Comparison of ENCODE assay signal across 20 cellular contexts in the genomic region with DNA sequence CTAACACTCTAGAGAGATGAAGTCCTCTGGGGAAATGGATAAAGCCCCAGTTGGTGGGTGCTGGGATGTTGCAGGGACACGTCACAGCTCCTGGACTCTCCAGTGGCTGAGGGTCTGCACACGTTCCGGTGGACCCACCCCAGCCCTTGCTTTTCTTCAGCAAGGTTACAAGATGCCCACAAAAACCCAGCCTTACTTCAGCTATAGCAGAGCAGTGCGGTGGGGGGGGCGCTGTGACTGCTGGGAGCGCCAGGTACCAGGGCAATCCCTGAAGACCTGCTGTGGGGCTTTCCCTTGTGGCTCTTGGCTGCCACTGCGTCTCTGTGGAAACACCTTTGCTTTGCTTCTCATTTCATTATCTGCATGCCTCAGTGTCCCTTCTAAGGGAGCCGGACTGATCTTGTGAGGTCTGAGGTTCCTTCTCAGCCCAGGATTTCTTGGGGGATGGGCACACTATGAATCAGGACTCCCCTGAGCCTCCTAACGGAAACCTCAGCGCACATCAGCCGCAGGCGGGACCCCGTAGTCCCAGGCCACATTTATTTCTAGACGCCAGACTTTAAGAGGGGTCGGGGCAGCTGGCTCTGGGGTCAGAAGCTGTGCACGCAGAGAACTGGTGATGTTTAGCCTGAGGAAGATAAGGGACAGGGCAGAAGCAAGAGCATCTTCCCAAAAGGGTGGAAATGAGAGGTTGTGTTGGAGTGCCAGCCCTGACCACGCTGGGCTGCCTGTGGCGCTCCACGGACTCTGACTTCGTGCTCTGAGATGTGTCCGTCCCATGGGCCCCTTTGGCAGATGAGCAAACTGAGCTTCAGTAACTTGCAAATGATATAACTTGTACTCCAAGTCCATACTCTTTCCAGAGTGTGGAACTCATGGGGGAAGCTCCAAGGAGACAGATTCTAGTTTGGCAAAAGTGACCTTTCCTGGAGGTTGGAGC.
A peak's percentile ranks its signal among the peaks of the same experiment; 100 is the strongest.
DNase-seq lines count a peak whose midpoint lies in the region; ATAC-seq and TF ChIP-seq lines count a peak whose summit lies in the region.
"Had no signal": no experiment of that assay in that cellular context is flagged by ENCODE, and none has a peak within 500 bp of the region (broad histone marks: within the 10 kb centered on the region; RNA-seq: fewer than 3 reads in every experiment).

No MANE protein-coding gene starts in this region.

- intact Hi-C loops in spleen (cut with DNase I; ENCODE audit: low total_unique reads), result no loop called here

- no peak for TF ChIP-seq POLR2A in spleen (IDR thresholded peaks at IDR 0.05)

- H3K36me3 ChIP-seq in Karpas-422 (ENCODE audit: insufficient read depth, low read length) (no peaks in the 10 kb centered on the region), spleen (no peaks in the 10 kb centered on the region)
- H3K36me3 ChIP-seq: cardiac muscle cell, MG63 had no signal

- 80 to 83% (median 82%) methylated on average over 19 to 21 of the region's 21 CpGs for WGBS in spleen, 5 donors

- no peak for ATAC-seq in GM18502 (IDR thresholded peaks at IDR 0.05; ENCODE audit: poor library complexity, unreplicated experiment)
- ATAC-seq: natural killer cell had no signal

- H3K9me3 ChIP-seq in Karpas-422 (ENCODE audit: low read length) (no peaks in the 10 kb centered on the region), spleen (no peaks in the 10 kb centered on the region)
- H3K9me3 ChIP-seq: MG63, stomach had no signal

- no peak overlapping the region for H3K9ac ChIP-seq in Karpas-422 (ENCODE audit: low read length)

- H3K4me3 ChIP-seq in Karpas-422 (ENCODE audit: low read length), result no peak overlapping the region
- no peak overlapping the region for H3K4me3 ChIP-seq in spleen
- H3K4me3 ChIP-seq: cardiac muscle cell, MG63, stomach had no signal

- H4K20me1 ChIP-seq in Karpas-422 (ENCODE audit: insufficient read depth, low read depth, low read length), result no peaks in the 10 kb centered on the region

- TF ChIP-seq CTCF in GM12872 (IDR thresholded peaks at IDR 0.05; ENCODE audit: insufficient read depth, low read depth, low read length) (0 out of 3 replicates have a peak, but pooled peaks have one; percentile 10), spleen (IDR thresholded peaks at IDR 0.05 in 8 of 11, conservative IDR thresholded peaks at IDR 0.05 in 3 of 11) (no peak)

- H3K4me2 ChIP-seq in Karpas-422 (ENCODE audit: low read depth, low read length, poor library complexity, severe bottlenecking), result no peak overlapping the region

- H3K27me3 ChIP-seq in Karpas-422 (ENCODE audit: low read length) (no peaks in the 10 kb centered on the region), spleen (replicated peaks in 1 of 7) (peaks cover 0 to 16% (median 0%) of the 10 kb centered on the region in 7 donors)
- H3K27me3 ChIP-seq: cardiac muscle cell, MG63, stomach had no signal

- DNase-seq in Karpas-422 (peak; percentile 51), germinal center (ENCODE audit: low spot score) (peak; percentile 69), spleen (peak; percentile 69), KG1 (lab: John Stamatoyannopoulos, UW) (no peak), glomerular visceral epithelial cell (ENCODE audit: extremely low spot score) (no peak)
- DNase-seq: amniotic stem cell, dermis blood vessel endothelial cell, DMS79, erythroblast, foreskin melanocyte, IMR-90, MG63, natural killer cell, NCI-H146, NCI-H82, stomach, trophoblast cell had no signal

- no peak overlapping the region for H3K27ac ChIP-seq in Karpas-422 (ENCODE audit: low read length)
- H3K27ac ChIP-seq in spleen, result no peak overlapping the region
- H3K27ac ChIP-seq: cardiac muscle cell, stomach had no signal

- H2AFZ ChIP-seq in Karpas-422 (ENCODE audit: low read length), result no peak overlapping the region

- H3K9me2 ChIP-seq in Karpas-422 (replicated peaks; ENCODE audit: insufficient read depth, low read length), result no peaks in the 10 kb centered on the region

- H3K4me1 ChIP-seq in Karpas-422 (ENCODE audit: low read length), result peaks cover 51% of the 10 kb centered on the region
- peaks cover 0 to 18% (median 9%) of the 10 kb centered on the region in 6 donors for H3K4me1 ChIP-seq in spleen

- H3K79me2 ChIP-seq in Karpas-422 (ENCODE audit: low read length), result no peaks in the 10 kb centered on the region

Comparison
In these comparisons a context has a peak if more than half of its experiments do, and no peak if none do; other contexts are left out.
1. DNase-seq: peak in Karpas-422 (single experiment), germinal center (single experiment) and spleen (single experiment); none in KG1 (single experiment) and glomerular visceral epithelial cell (single experiment).